Comparison of ENCODE assay signal across 23 cellular contexts in the genomic region with DNA sequence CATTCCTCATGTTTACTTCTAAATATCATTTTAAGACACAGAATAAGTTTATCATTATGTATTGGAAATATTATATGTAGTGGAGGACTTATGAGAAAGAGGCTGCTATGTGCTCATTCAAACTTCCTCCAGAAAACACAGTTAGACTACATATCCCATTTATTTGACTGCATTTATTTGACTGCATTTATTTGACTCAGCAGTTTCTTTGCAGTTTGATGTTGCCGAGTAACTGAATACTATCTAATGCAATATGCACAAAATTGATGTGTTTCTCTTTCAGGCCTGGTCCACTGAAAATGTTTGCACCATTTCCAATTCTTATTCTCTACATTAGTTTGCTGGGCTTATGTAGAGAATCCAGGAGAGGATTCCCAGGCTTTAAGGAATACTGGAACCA.
DNase-seq lines count a peak whose midpoint lies in the region; ATAC-seq, FAIRE-seq and TF ChIP-seq lines count a peak whose summit lies in the region.
"Had no signal": no experiment of that assay in that cellular context is flagged by ENCODE, and none has a peak within 500 bp of the region (broad histone marks: within the 10 kb centered on the region; RNA-seq: fewer than 3 reads in every experiment).

No MANE protein-coding gene starts in this region.

- no peaks in the 10 kb centered on the region for H3K79me2 ChIP-seq in HepG2 (ENCODE audit: insufficient read depth, low read length)
- no peaks in the 10 kb centered on the region for H3K79me2 ChIP-seq in PC-3 (ENCODE audit: low read length)
- no peaks in the 10 kb centered on the region for H3K79me2 ChIP-seq in hepatocyte

- WGBS in HepG2 (ENCODE audit: low lambda C conversion rate) = 0% methylated on average over 1 of the region's 1 CpG
- 60% methylated on average over 1 of the region's 1 CpG for WGBS in right lobe of liver (ENCODE audit: insufficient coverage, low coverage, low lambda C conversion rate, missing lambda C conversion rate)
- 74% methylated on average over 1 of the region's 1 CpG for WGBS in hepatocyte (ENCODE audit: low lambda C conversion rate, missing lambda C conversion rate)

- H4K20me1 ChIP-seq in HepG2 (ENCODE audit: insufficient read depth, low read length) (no peaks in the 10 kb centered on the region), PC-3 (ENCODE audit: low read length) (no peaks in the 10 kb centered on the region), hepatocyte (ENCODE audit: insufficient read depth, poor library complexity, severe bottlenecking) (no peaks in the 10 kb centered on the region)
- H4K20me1 ChIP-seq: BLaER1 had no signal

- H3K36me3 ChIP-seq in HepG2 (replicated peaks in 1 of 2; ENCODE audit: control insufficient read depth in 1 of 2, insufficient read depth in 2 of 2, low read length in 2 of 2) (no peaks in the 10 kb centered on the region), right lobe of liver (no peaks in the 10 kb centered on the region), PC-3 (ENCODE audit: low read depth, low read length) (no peaks in the 10 kb centered on the region), hepatocyte (replicated peaks; ENCODE audit: insufficient read depth, low read depth) (no peaks in the 10 kb centered on the region)
- H3K36me3 ChIP-seq: BE2C, BLaER1 had no signal

- no peak for TF ChIP-seq RAD21 in HepG2 (CRISPR knock-in tag; IDR thresholded peaks at IDR 0.05)

- H3K9me2 ChIP-seq in PC-3 (replicated peaks; ENCODE audit: low read length) = no peaks in the 10 kb centered on the region
- no peaks in the 10 kb centered on the region for H3K9me2 ChIP-seq in hepatocyte (replicated peaks; ENCODE audit: insufficient read depth)

- ATAC-seq in HepG2 (no peak), right lobe of liver (no peak), PC-3 (no peak)
- ATAC-seq: GM12878 had no signal

- POLR2A ChIA-PET in HepG2 (lab: Yijun Ruan, JAX) = no interaction called here
- POLR2A ChIA-PET in PC-3 (lab: Charles Lee; ENCODE audit: unreplicated experiment) = no interaction called here

- intact Hi-C loops in HepG2 (cut with micrococcal nuclease; ENCODE audit: unreplicated experiment) = no loop called here
- intact Hi-C loops in right lobe of liver (cut with DNase I) = no loop called here
- intact Hi-C loops in PC-3 (cut with micrococcal nuclease) = no loop called here

- H3K4me2 ChIP-seq in HepG2 (ENCODE audit: low read depth, low read length) (no peak overlapping the region), PC-3 (ENCODE audit: low read length) (no peak overlapping the region), hepatocyte (no peak overlapping the region)
- H3K4me2 ChIP-seq: BLaER1 had no signal

- H3K9ac ChIP-seq in HepG2 (ENCODE audit: insufficient read depth, low read depth, low read length) (no peak overlapping the region), PC-3 (ENCODE audit: low read length) (no peak overlapping the region)
- H3K9ac ChIP-seq: BLaER1 had no signal

- in situ Hi-C loops in HepG2 (cut with HindIII; ENCODE audit: extremely low pct_ligation_motif_present, low pct_unique_long_range_greater_than_20kb) = no loop called here

- TF ChIP-seq POLR2A in HepG2 (IDR thresholded peaks at IDR 0.05; ENCODE audit: insufficient read depth in 1 of 2, low read depth in 2 of 2, low read length in 2 of 2) (no peak), right lobe of liver (IDR thresholded peaks at IDR 0.05) (no peak)

- CTCF ChIA-PET in HepG2 (lab: Yijun Ruan, JAX; ENCODE audit: low intra/inter-chr PET ratio, low total read pairs) = no interaction called here
- CTCF ChIA-PET in PC-3 (lab: Charles Lee) = no interaction called here

- no peak for TF ChIP-seq EP300 in HepG2 (IDR thresholded peaks at IDR 0.05; ENCODE audit: low read depth in 2 of 2, low read length in 2 of 2)
- no peak for TF ChIP-seq EP300 in HepG2 (CRISPR knock-in tag; IDR thresholded peaks at IDR 0.05; ENCODE audit: borderline replicate concordance)

- H3K27me3 ChIP-seq in HepG2 (ENCODE audit: control insufficient read depth in 1 of 2, insufficient read depth in 2 of 2, low read length in 2 of 2) = no peaks in the 10 kb centered on the region
- no peaks in the 10 kb centered on the region for H3K27me3 ChIP-seq in right lobe of liver
- no peaks in the 10 kb centered on the region for H3K27me3 ChIP-seq in PC-3 (ENCODE audit: low read length)
- no peaks in the 10 kb centered on the region for H3K27me3 ChIP-seq in hepatocyte
- H3K27me3 ChIP-seq: BE2C, BLaER1 had no signal

- H2AFZ ChIP-seq in HepG2 (ENCODE audit: low read length) = no peak overlapping the region
- H2AFZ ChIP-seq in PC-3 (ENCODE audit: low read length) = 0 out of 2 replicates have a peak overlapping the region, but pooled peaks have one; percentile 15
- H2AFZ ChIP-seq in hepatocyte = no peak overlapping the region

- H3K27ac ChIP-seq in HepG2 (ENCODE audit: extremely low read length, insufficient read depth, low read length) (no peak overlapping the region), right lobe of liver (no peak overlapping the region), PC-3 (ENCODE audit: low read length) (no peak overlapping the region), hepatocyte (no peak overlapping the region)
- H3K27ac ChIP-seq: 22Rv1, BLaER1 had no signal

- TF ChIP-seq CTCF in HepG2 (CRISPR knock-in tag; IDR thresholded peaks at IDR 0.05) = no peak
- no peak for TF ChIP-seq CTCF in right lobe of liver (IDR thresholded peaks at IDR 0.05)
- TF ChIP-seq CTCF in PC-3 (conservative IDR thresholded peaks at IDR 0.05; ENCODE audit: low read depth, low read length) = no peak
- no peak for TF ChIP-seq CTCF in hepatocyte (IDR thresholded peaks at IDR 0.05; ENCODE audit: poor library complexity)

- H3F3A ChIP-seq in PC-3 (ENCODE audit: low read length, unreplicated experiment) = no peaks in the 10 kb centered on the region

- FAIRE-seq in HepG2 (lab: Jason Lieb, UNC) = no peak
- FAIRE-seq: GM12878, GM19239 had no signal

- H3K4me3 ChIP-seq in HepG2 (replicated peaks in 1 of 3; ENCODE audit: insufficient read depth in 1 of 3, low read depth in 2 of 3, low read length in 3 of 3) = no peak overlapping the region
- no peak overlapping the region for H3K4me3 ChIP-seq in right lobe of liver
- H3K4me3 ChIP-seq in PC-3 (ENCODE audit: low read length) = no peak overlapping the region
- no peak overlapping the region for H3K4me3 ChIP-seq in hepatocyte
- H3K4me3 ChIP-seq: BLaER1, GM12878 had no signal

- no TSS peak for BruUV-seq in HepG2 (replicated peaks; lab: Mats Ljungman, UMichigan)
- no TSS peak for BruUV-seq in PC-3 (replicated peaks; lab: Mats Ljungman, UMichigan)

- no peaks in the 10 kb centered on the region for H3K9me3 ChIP-seq in HepG2 (ENCODE audit: low read length)
- no peaks in the 10 kb centered on the region for H3K9me3 ChIP-seq in right lobe of liver
- no peaks in the 10 kb centered on the region for H3K9me3 ChIP-seq in PC-3 (ENCODE audit: low read length)
- no peaks in the 10 kb centered on the region for H3K9me3 ChIP-seq in hepatocyte (ENCODE audit: low read depth)
- H3K9me3 ChIP-seq: BE2C, BLaER1 had no signal

- no peaks in the 10 kb centered on the region for H3K4me1 ChIP-seq in HepG2 (ENCODE audit: insufficient read depth, low read length)
- no peaks in the 10 kb centered on the region for H3K4me1 ChIP-seq in right lobe of liver
- peaks cover 7% of the 10 kb centered on the region; the same call in 1 of the 2 replicates for H3K4me1 ChIP-seq in PC-3 (ENCODE audit: insufficient read depth, low read length)
- H3K4me1 ChIP-seq in hepatocyte (ENCODE audit: insufficient read depth) = no peaks in the 10 kb centered on the region
- H3K4me1 ChIP-seq: BE2C, BLaER1 had no signal

- DNase-seq in HepG2 (ENCODE audit: low spot score) (no peak), right lobe of liver (no peak), PC-3 (no peak), dedifferentiated amniotic fluid mesenchymal stem cell (ENCODE audit: extremely low spot score) (no peak), hepatocyte (ENCODE audit: low spot score) (no peak)
- DNase-seq: ACHN; BE2C; C1 segment of cervical spinal cord; CD4-positive, alpha-beta memory T cell; CD4-positive, CD25-positive, alpha-beta regulatory T cell; CD8-positive, alpha-beta memory T cell; COR-L47; DMS 273 treated with DMSO at 0.1 percent for 48 hours; DMS153; DMS53; DMS79; DND-41; EL; GDM1 had no signal

TF ChIP-seq in HepG2, 621 proteins besides CTCF, POLR2A, EP300 and RAD21 (continues in another document):
- no peak for TF ChIP-seq ZFX (CRISPR knock-in tag; IDR thresholded peaks at IDR 0.05; ENCODE audit: low read depth)
- TF ChIP-seq ZNF510 (CRISPR knock-in tag; IDR thresholded peaks at IDR 0.05; ENCODE audit: low read depth) = no peak
- TF ChIP-seq, protein P1, sequence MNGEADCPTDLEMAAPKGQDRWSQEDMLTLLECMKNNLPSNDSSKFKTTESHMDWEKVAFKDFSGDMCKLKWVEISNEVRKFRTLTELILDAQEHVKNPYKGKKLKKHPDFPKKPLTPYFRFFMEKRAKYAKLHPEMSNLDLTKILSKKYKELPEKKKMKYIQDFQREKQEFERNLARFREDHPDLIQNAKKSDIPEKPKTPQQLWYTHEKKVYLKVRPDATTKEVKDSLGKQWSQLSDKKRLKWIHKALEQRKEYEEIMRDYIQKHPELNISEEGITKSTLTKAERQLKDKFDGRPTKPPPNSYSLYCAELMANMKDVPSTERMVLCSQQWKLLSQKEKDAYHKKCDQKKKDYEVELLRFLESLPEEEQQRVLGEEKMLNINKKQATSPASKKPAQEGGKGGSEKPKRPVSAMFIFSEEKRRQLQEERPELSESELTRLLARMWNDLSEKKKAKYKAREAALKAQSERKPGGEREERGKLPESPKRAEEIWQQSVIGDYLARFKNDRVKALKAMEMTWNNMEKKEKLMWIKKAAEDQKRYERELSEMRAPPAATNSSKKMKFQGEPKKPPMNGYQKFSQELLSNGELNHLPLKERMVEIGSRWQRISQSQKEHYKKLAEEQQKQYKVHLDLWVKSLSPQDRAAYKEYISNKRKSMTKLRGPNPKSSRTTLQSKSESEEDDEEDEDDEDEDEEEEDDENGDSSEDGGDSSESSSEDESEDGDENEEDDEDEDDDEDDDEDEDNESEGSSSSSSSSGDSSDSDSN (CRISPR knock-in tag; IDR thresholded peaks at IDR 0.05) = no peak
